In genomic region chr4:26069218-26069617, GRCh38 we compare ENCODE assay signal across 9 cellular contexts.
DNase-seq lines count a peak whose midpoint lies in the region; ATAC-seq and TF ChIP-seq lines count a peak whose summit lies in the region.
"Had no signal": no experiment of that assay in that cellular context is flagged by ENCODE, and none has a peak within 500 bp of the region (broad histone marks: within the 10 kb centered on the region; RNA-seq: fewer than 3 reads in every experiment).

No MANE protein-coding gene starts in this region.

- CTCF ChIA-PET in activated CD8-positive, alpha-beta T cell treated with anti-CD3 and anti-CD28 coated beads, Interleukin-2, amount 10 ng/mL, durations not matched to agents 7 days and 5 days (lab: Charles Lee) = interaction anchor here (0.6 to 1.8 kb wide), 11 partner anchors 10 to 341 kb away, joined by 3 to 10 read pairs (median 4); no protein-coding TSS in a partner anchor

- peak; percentile 68 for ATAC-seq in activated CD8-positive, alpha-beta T cell treated with anti-CD3 and anti-CD28 coated beads, Interleukin-2, amount 10 ng/mL, durations not matched to agents 7 days and 5 days
- ATAC-seq in natural killer cell (no peak), upper lobe of left lung (ENCODE audit: low FRiP score in 2 of 2) (no peak), HG03571 (IDR thresholded peaks at IDR 0.05; ENCODE audit: unreplicated experiment) (no peak)

- peak; percentile 77 for DNase-seq in HuH-7 (ENCODE audit: low spot score)
- no peak for DNase-seq in activated CD8-positive, alpha-beta T cell treated with anti-CD3 and anti-CD28 coated beads, Interleukin-2, amount 10 ng/mL, durations not matched to agents 7 days and 5 days
- DNase-seq in natural killer cell = no peak
- DNase-seq in tibial artery = no peak
- no peak for DNase-seq in upper lobe of left lung
- no peak for DNase-seq in AG08396 (ENCODE audit: low spot score)
- DNase-seq: effector memory CD4-positive, alpha-beta T cell had no signal

- H3K27me3 ChIP-seq in tibial artery (no peaks in the 10 kb centered on the region), upper lobe of left lung (no peaks in the 10 kb centered on the region)

- TF ChIP-seq POLR2A in upper lobe of left lung (IDR thresholded peaks at IDR 0.05) = no peak

- H3K4me3 ChIP-seq in tibial artery (no peak overlapping the region), upper lobe of left lung (no peak overlapping the region)

- intact Hi-C loops in natural killer cell (cut with micrococcal nuclease) = no loop called here
- intact Hi-C loops in tibial artery (cut with DNase I; ENCODE audit: low total_unique reads) = no loop called here

- TF ChIP-seq CTCF in GM12873 (IDR thresholded peaks at IDR 0.05; ENCODE audit: insufficient read depth, low read depth, low read length, missing control alignments) = peak; percentile 70
- TF ChIP-seq CTCF in natural killer cell (IDR thresholded peaks at IDR 0.05) = peak; percentile 9
- TF ChIP-seq CTCF in tibial artery (IDR thresholded peaks at IDR 0.05) = no peak
- peak in 2 of 6 experiments; percentile 10 to 11 for TF ChIP-seq CTCF in upper lobe of left lung (IDR thresholded peaks at IDR 0.05)

- H3K27ac ChIP-seq in tibial artery (no peak overlapping the region), upper lobe of left lung (no peak overlapping the region)

- TF ChIP-seq EP300 in upper lobe of left lung (IDR thresholded peaks at IDR 0.05) = no peak

- H3K9me3 ChIP-seq in tibial artery (no peaks in the 10 kb centered on the region), upper lobe of left lung (no peaks in the 10 kb centered on the region)

- H3K4me1 ChIP-seq in tibial artery = no peaks in the 10 kb centered on the region
- peaks cover 0 to 5% (median under 1%) of the 10 kb centered on the region in 4 donors for H3K4me1 ChIP-seq in upper lobe of left lung

- POLR2A ChIA-PET in activated CD8-positive, alpha-beta T cell treated with anti-CD3 and anti-CD28 coated beads, Interleukin-2, amount 10 ng/mL, durations not matched to agents 7 days and 5 days (lab: Charles Lee) = no interaction called here

- peaks cover 3% of the 10 kb centered on the region for H3K9me3 Mint-ChIP-seq in activated CD8-positive, alpha-beta T cell treated with anti-CD3 and anti-CD28 coated beads, Interleukin-2, amount 10 ng/mL, durations not matched to agents 7 days and 5 days (ENCODE audit: insufficient read depth)
- H3K9me3 Mint-ChIP-seq in natural killer cell = no peaks in the 10 kb centered on the region

- H3K4me3 Mint-ChIP-seq in activated CD8-positive, alpha-beta T cell treated with anti-CD3 and anti-CD28 coated beads, Interleukin-2, amount 10 ng/mL, durations not matched to agents 7 days and 5 days = no peak overlapping the region
- no peak overlapping the region for H3K4me3 Mint-ChIP-seq in natural killer cell

- H3K27me3 Mint-ChIP-seq in activated CD8-positive, alpha-beta T cell treated with anti-CD3 and anti-CD28 coated beads, Interleukin-2, amount 10 ng/mL, durations not matched to agents 7 days and 5 days (ENCODE audit: low read depth) = peaks cover 9% of the 10 kb centered on the region
- H3K27me3 Mint-ChIP-seq in natural killer cell (ENCODE audit: low read depth in 2 of 2) = peaks cover 7 to 10% of the 10 kb centered on the region in 2 donors

- WGBS in upper lobe of left lung, 2 donors = 51 to 56% methylated on average over 4 of the region's 4 CpGs

- no peak overlapping the region for H3K27ac Mint-ChIP-seq in activated CD8-positive, alpha-beta T cell treated with anti-CD3 and anti-CD28 coated beads, Interleukin-2, amount 10 ng/mL, durations not matched to agents 7 days and 5 days
- H3K27ac Mint-ChIP-seq in natural killer cell = no peak overlapping the region

- H3K36me3 ChIP-seq in tibial artery (no peaks in the 10 kb centered on the region), upper lobe of left lung (no peaks in the 10 kb centered on the region)

- peaks cover 4% of the 10 kb centered on the region for H3K36me3 Mint-ChIP-seq in activated CD8-positive, alpha-beta T cell treated with anti-CD3 and anti-CD28 coated beads, Interleukin-2, amount 10 ng/mL, durations not matched to agents 7 days and 5 days (ENCODE audit: low read depth)
- H3K36me3 Mint-ChIP-seq in natural killer cell = no peaks in the 10 kb centered on the region

- H3K4me1 Mint-ChIP-seq in activated CD8-positive, alpha-beta T cell treated with anti-CD3 and anti-CD28 coated beads, Interleukin-2, amount 10 ng/mL, durations not matched to agents 7 days and 5 days (ENCODE audit: low read depth) = peaks cover 3% of the 10 kb centered on the region
- H3K4me1 Mint-ChIP-seq in natural killer cell = peaks cover 2 to 3% of the 10 kb centered on the region in 2 donors

Comparison
In these comparisons a context has a peak if more than half of its experiments do, and no peak if none do; other contexts are left out.
1. CTCF ChIP-seq: peak in GM12873 (single experiment) and natural killer cell (single experiment); none in tibial artery (0 of 2).